9 cellular contexts compared by ENCODE assay signal in genomic region chr20:47500554-47500953, GRCh38. TPM values are rescaled to one million over a fixed set of nuclear protein-coding genes. Genes with fewer than 3 reads are reported as not detected.
A peak's percentile ranks its signal among the peaks of the same experiment; 100 is the strongest.
DNase-seq lines count a peak whose midpoint lies in the region; ATAC-seq, FAIRE-seq and TF ChIP-seq lines count a peak whose summit lies in the region.
"Had no signal": no experiment of that assay in that cellular context is flagged by ENCODE, and none has a peak within 500 bp of the region (broad histone marks: within the 10 kb centered on the region; RNA-seq: fewer than 3 reads in every experiment).

No MANE protein-coding gene starts in this region.

- no peaks in the 10 kb centered on the region for H3K9me2 ChIP-seq in neural cell (ENCODE audit: insufficient read depth, low read length)

- no peaks in the 10 kb centered on the region for H3K36me3 ChIP-seq in CD8-positive, alpha-beta memory T cell (ENCODE audit: insufficient read depth, low read length)
- no peaks in the 10 kb centered on the region for H3K36me3 ChIP-seq in ascending aorta
- no peaks in the 10 kb centered on the region for H3K36me3 ChIP-seq in neural cell (ENCODE audit: insufficient read depth, low read length)

- H3K27me3 Mint-ChIP-seq in CD8-positive, alpha-beta memory T cell: no peaks in the 10 kb centered on the region

- no peaks in the 10 kb centered on the region for H4K20me1 ChIP-seq in neural cell (ENCODE audit: insufficient read depth)

- H3K27me3 ChIP-seq in CD8-positive, alpha-beta memory T cell (ENCODE audit: insufficient read depth, low read length, poor library complexity, severe bottlenecking): no peaks in the 10 kb centered on the region
- no peaks in the 10 kb centered on the region for H3K27me3 ChIP-seq in ascending aorta
- H3K27me3 ChIP-seq in neural cell (ENCODE audit: insufficient read depth, low read depth, low read length): no peaks in the 10 kb centered on the region

- no peak overlapping the region for H3K9ac ChIP-seq in neural cell (ENCODE audit: low read length)

- no peak overlapping the region for H2AFZ ChIP-seq in neural cell (ENCODE audit: low read depth, low read length)

- H3K9me3 Mint-ChIP-seq in CD8-positive, alpha-beta memory T cell: no peaks in the 10 kb centered on the region

- no peak overlapping the region for H3K4me3 ChIP-seq in CD8-positive, alpha-beta memory T cell (ENCODE audit: low read length)
- H3K4me3 ChIP-seq in ascending aorta (no peak overlapping the region), neural cell (ENCODE audit: low read length) (peak overlapping the region; percentile 99)

- no peak overlapping the region for H3K4me2 ChIP-seq in neural cell (ENCODE audit: low read length)

- peaks cover 5% of the 10 kb centered on the region for H3F3A ChIP-seq in neural cell (ENCODE audit: insufficient read depth, low read length, poor library complexity, severe bottlenecking)

- peaks cover 0 to 16% (median 0%) of the 10 kb centered on the region in 3 donors for H3K36me3 Mint-ChIP-seq in CD8-positive, alpha-beta memory T cell

- peaks cover 30 to 50% (median 45%) of the 10 kb centered on the region in 3 donors for H3K4me1 Mint-ChIP-seq in CD8-positive, alpha-beta memory T cell

- CTCF ChIA-PET in CD8-positive, alpha-beta memory T cell (lab: Charles Lee): interaction anchor here (1.8 to 2.8 kb wide), 2 partner anchors 8 to 117 kb away, joined by 9 to 12 read pairs; no protein-coding TSS in a partner anchor

- TF ChIP-seq RAD21 in neural cell (conservative IDR thresholded peaks at IDR 0.05): no peak

- TF ChIP-seq EP300 in neural cell (conservative IDR thresholded peaks at IDR 0.05; ENCODE audit: poor library complexity, severe bottlenecking): no peak

- no peak for DNase-seq in CD8-positive, alpha-beta memory T cell
- DNase-seq in HTR-8/SVneo (ENCODE audit: insufficient read length, low spot score) (no peak), ascending aorta (ENCODE audit: low spot score in 2 of 2) (no peak), NCI-H748 treated with DMSO at 0.1 percent for 48 hours (lab: John Stamatoyannopoulos, UW) (no peak), SKM-1 treated with dmso at 0.1 percent for 144 hours (lab: John Stamatoyannopoulos, UW; ENCODE audit: unreplicated experiment) (no peak)
- DNase-seq in effector CD8-positive, alpha-beta T cell (lab: John Stamatoyannopoulos, UW): no peak
- DNase-seq: MV-4-11 had no signal

- H3K4me1 ChIP-seq in CD8-positive, alpha-beta memory T cell (ENCODE audit: insufficient read depth, low read length): peaks cover 27% of the 10 kb centered on the region
- H3K4me1 ChIP-seq in ascending aorta: peaks cover 0 to 9% of the 10 kb centered on the region in 2 donors

- FAIRE-seq in HTR-8/SVneo (lab: Jason Lieb, UNC): peak; percentile 42

- no peaks in the 10 kb centered on the region for H3K9me3 ChIP-seq in CD8-positive, alpha-beta memory T cell (ENCODE audit: low read length)
- H3K9me3 ChIP-seq in ascending aorta (no peaks in the 10 kb centered on the region), neural cell (ENCODE audit: low read length) (no peaks in the 10 kb centered on the region)

- intact Hi-C loops in ascending aorta (cut with DNase I): loop anchor here (2.0 to 10.0 kb wide), 6 partner anchors 36 to 306 kb away; no protein-coding TSS in a partner anchor

- peaks cover 31% of the 10 kb centered on the region for H3K79me2 ChIP-seq in neural cell (replicated peaks; ENCODE audit: insufficient read depth, low read length)

- no peak for TF ChIP-seq CTCF in ascending aorta (IDR thresholded peaks at IDR 0.05)
- no peak for TF ChIP-seq CTCF in neural cell (IDR thresholded peaks at IDR 0.05; ENCODE audit: poor library complexity, severe bottlenecking)

- POLR2A ChIA-PET in CD8-positive, alpha-beta memory T cell (lab: Charles Lee): interaction anchor here (1.9 to 3.6 kb wide), 2 partner anchors 8 to 13 kb away, joined by 18 to 37 read pairs; no protein-coding TSS in a partner anchor

- no peak for ATAC-seq in HG03520 (IDR thresholded peaks at IDR 0.05; ENCODE audit: unreplicated experiment)

- peak overlapping the region; percentile 13 to 99 (median 98) for H3K4me3 Mint-ChIP-seq in CD8-positive, alpha-beta memory T cell

- peak overlapping the region; percentile 80 for H3K27ac ChIP-seq in CD8-positive, alpha-beta memory T cell (ENCODE audit: low read depth, low read length)
- H3K27ac ChIP-seq in ascending aorta (peak overlapping the region; percentile 91 to 98), neural cell (ENCODE audit: low read length) (peak overlapping the region; percentile 80)

- H3K27ac Mint-ChIP-seq in CD8-positive, alpha-beta memory T cell: peak overlapping the region in 7 of 8 donors; percentile 84 to 93 (median 92)

TF ChIP-seq in neural cell, 6 proteins besides CTCF, POLR2A, EP300 and RAD21:
- TF ChIP-seq EZH2 (IDR thresholded peaks at IDR 0.05; ENCODE audit: borderline replicate concordance, insufficient read depth, low read length, poor library complexity, severe bottlenecking) (no peak), REST (IDR thresholded peaks at IDR 0.05; ENCODE audit: borderline replicate concordance) (no peak), POLR2AphosphoS5 (IDR thresholded peaks at IDR 0.05) (no peak), MXI1 (conservative IDR thresholded peaks at IDR 0.05; ENCODE audit: poor library complexity, severe bottlenecking) (no peak), TAF1 (IDR thresholded peaks at IDR 0.05; ENCODE audit: low read depth) (no peak), SMC3 (conservative IDR thresholded peaks at IDR 0.05; ENCODE audit: poor library complexity) (no peak)

RNA-seq across cellular contexts. Expression of gene NCOA3, which starts 1.1 kb away (rescaled TPM):
- total RNA-seq in CD8-positive, alpha-beta memory T cell: 10 to 100 TPM; 92.4 to 93.8 TPM
- 23.8 TPM for polyA plus RNA-seq in CD8-positive, alpha-beta memory T cell
- 26.3 TPM for total RNA-seq in ascending aorta
- polyA plus RNA-seq in neural cell: 14.2 and 14.6 TPM in 2 replicates
- 50.2 and 54.8 TPM in 2 replicates for polyA minus RNA-seq in neural cell
